ENCODE assay signal across 1 cellular context in the genomic region with DNA sequence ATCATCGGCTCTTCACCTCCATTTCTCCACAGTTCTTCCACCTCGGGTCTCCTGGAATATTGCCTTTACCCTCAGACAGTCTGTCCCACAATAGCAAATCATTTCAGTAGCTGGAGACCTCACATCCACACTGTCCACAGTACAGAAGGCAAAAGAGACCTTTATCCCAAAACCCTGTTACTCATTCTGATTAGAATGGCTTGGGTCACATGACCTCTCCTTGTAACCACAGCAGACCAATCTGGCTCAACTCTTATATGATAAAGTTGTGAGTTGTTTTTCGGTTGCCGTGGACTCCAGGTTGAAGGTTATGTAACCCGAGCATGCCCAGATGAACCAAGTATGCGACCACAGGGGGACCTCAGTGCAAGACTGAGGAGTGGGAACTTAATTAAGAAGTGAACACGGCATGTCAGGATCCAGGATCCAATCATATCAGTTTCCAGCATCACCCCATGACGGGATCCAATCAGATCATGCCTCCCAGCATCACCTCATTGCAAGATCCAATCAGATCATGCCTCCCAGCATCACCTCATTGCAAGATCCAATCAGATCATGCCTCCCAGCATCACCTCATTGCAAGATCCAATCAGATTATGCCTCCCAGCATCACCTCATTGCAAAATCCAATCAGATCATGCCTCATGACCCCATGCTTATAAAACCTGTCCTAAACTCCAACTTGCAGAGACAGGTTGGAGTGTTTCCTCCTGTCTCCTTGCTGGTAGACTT.
TF ChIP-seq lines count a peak whose summit lies in the region.

No MANE protein-coding gene starts in this region.

TF ChIP-seq in K562, 482 proteins besides CTCF, POLR2A, EP300 and RAD21 (continued from another document and continues in another):
- TF ChIP-seq, protein P1, sequence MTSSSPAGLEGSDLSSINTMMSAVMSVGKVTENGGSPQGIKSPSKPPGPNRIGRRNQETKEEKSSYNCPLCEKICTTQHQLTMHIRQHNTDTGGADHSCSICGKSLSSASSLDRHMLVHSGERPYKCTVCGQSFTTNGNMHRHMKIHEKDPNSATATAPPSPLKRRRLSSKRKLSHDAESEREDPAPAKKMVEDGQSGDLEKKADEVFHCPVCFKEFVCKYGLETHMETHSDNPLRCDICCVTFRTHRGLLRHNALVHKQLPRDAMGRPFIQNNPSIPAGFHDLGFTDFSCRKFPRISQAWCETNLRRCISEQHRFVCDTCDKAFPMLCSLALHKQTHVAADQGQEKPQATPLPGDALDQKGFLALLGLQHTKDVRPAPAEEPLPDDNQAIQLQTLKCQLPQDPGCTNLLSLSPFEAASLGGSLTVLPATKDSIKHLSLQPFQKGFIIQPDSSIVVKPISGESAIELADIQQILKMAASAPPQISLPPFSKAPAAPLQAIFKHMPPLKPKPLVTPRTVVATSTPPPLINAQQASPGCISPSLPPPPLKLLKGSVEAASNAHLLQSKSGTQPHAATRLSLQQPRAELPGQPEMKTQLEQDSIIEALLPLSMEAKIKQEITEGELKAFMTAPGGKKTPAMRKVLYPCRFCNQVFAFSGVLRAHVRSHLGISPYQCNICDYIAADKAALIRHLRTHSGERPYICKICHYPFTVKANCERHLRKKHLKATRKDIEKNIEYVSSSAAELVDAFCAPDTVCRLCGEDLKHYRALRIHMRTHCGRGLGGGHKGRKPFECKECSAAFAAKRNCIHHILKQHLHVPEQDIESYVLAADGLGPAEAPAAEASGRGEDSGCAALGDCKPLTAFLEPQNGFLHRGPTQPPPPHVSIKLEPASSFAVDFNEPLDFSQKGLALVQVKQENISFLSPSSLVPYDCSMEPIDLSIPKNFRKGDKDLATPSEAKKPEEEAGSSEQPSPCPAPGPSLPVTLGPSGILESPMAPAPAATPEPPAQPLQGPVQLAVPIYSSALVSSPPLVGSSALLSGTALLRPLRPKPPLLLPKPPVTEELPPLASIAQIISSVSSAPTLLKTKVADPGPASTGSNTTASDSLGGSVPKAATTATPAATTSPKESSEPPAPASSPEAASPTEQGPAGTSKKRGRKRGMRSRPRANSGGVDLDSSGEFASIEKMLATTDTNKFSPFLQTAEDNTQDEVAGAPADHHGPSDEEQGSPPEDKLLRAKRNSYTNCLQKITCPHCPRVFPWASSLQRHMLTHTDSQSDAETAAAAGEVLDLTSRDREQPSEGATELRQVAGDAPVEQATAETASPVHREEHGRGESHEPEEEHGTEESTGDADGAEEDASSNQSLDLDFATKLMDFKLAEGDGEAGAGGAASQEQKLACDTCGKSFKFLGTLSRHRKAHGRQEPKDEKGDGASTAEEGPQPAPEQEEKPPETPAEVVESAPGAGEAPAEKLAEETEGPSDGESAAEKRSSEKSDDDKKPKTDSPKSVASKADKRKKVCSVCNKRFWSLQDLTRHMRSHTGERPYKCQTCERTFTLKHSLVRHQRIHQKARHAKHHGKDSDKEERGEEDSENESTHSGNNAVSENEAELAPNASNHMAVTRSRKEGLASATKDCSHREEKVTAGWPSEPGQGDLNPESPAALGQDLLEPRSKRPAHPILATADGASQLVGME (CRISPR knock-in tag; IDR thresholded peaks at IDR 0.05) = no peak
- TF ChIP-seq FOXP1 (CRISPR knock-in tag; IDR thresholded peaks at IDR 0.05) (no peak), ZBTB12 (CRISPR knock-in tag; IDR thresholded peaks at IDR 0.05) (peak; percentile 15; the same call in 1 of the 2 replicates), RFX5 (IDR thresholded peaks at IDR 0.05; ENCODE audit: low read depth, low read length) (no peak), CBFA2T3 (IDR thresholded peaks at IDR 0.05) (0 out of 2 replicates have a peak, but pooled peaks have one; percentile 10), KLF13 (tag; IDR thresholded peaks at IDR 0.05; ENCODE audit: borderline replicate concordance, low read depth) (0 out of 2 replicates have a peak, but pooled peaks have one; percentile 9), RNF219 (CRISPR knock-in tag; IDR thresholded peaks at IDR 0.05) (no peak), ZNF436 (CRISPR knock-in tag; IDR thresholded peaks at IDR 0.05) (no peak), PHF21A (IDR thresholded peaks at IDR 0.05; ENCODE audit: borderline replicate concordance, low read depth) (no peak), CBX8 (IDR thresholded peaks at IDR 0.05; ENCODE audit: borderline replicate concordance, extremely low read depth, low read depth, low read length, poor library complexity, severe bottlenecking) (no peak), MCM7 (IDR thresholded peaks at IDR 0.05) (no peak), ZNF740 (CRISPR knock-in tag; IDR thresholded peaks at IDR 0.05) (no peak), ZNF740 (tag; IDR thresholded peaks at IDR 0.05) (no peak), NR2C1 (IDR thresholded peaks at IDR 0.05) (peak; percentile 43; the same call in 1 of the 2 replicates), NR2C1 (tag; IDR thresholded peaks at IDR 0.05) (peak; percentile 74), TSC22D4 (tag; IDR thresholded peaks at IDR 0.05) (no peak), CBFB (CRISPR knock-in tag; IDR thresholded peaks at IDR 0.05) (0 out of 2 replicates have a peak, but pooled peaks have one; percentile 46), PHB2 (IDR thresholded peaks at IDR 0.05; ENCODE audit: low read depth) (no peak), TFE3 (CRISPR knock-in tag; IDR thresholded peaks at IDR 0.05) (peak; percentile 98), ZNF77 (CRISPR knock-in tag; IDR thresholded peaks at IDR 0.05) (no peak), ZNF280B (CRISPR knock-in tag; IDR thresholded peaks at IDR 0.05) (no peak), SMARCB1 (IDR thresholded peaks at IDR 0.05; ENCODE audit: insufficient read length, low read depth) (no peak), AFF1 (IDR thresholded peaks at IDR 0.05; ENCODE audit: low read depth in 1 of 2, partially characterized antibody in 2 of 2) (no peak), CBFA2T2 (conservative IDR thresholded peaks at IDR 0.05) (peak; percentile 39), DNMT1 (IDR thresholded peaks at IDR 0.05) (no peak), PHF20 (IDR thresholded peaks at IDR 0.05; ENCODE audit: partially characterized antibody) (no peak)
- TF ChIP-seq, protein P2, sequence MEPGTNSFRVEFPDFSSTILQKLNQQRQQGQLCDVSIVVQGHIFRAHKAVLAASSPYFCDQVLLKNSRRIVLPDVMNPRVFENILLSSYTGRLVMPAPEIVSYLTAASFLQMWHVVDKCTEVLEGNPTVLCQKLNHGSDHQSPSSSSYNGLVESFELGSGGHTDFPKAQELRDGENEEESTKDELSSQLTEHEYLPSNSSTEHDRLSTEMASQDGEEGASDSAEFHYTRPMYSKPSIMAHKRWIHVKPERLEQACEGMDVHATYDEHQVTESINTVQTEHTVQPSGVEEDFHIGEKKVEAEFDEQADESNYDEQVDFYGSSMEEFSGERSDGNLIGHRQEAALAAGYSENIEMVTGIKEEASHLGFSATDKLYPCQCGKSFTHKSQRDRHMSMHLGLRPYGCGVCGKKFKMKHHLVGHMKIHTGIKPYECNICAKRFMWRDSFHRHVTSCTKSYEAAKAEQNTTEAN (CRISPR knock-in tag; IDR thresholded peaks at IDR 0.05) = no peak
- TF ChIP-seq, protein P3, sequence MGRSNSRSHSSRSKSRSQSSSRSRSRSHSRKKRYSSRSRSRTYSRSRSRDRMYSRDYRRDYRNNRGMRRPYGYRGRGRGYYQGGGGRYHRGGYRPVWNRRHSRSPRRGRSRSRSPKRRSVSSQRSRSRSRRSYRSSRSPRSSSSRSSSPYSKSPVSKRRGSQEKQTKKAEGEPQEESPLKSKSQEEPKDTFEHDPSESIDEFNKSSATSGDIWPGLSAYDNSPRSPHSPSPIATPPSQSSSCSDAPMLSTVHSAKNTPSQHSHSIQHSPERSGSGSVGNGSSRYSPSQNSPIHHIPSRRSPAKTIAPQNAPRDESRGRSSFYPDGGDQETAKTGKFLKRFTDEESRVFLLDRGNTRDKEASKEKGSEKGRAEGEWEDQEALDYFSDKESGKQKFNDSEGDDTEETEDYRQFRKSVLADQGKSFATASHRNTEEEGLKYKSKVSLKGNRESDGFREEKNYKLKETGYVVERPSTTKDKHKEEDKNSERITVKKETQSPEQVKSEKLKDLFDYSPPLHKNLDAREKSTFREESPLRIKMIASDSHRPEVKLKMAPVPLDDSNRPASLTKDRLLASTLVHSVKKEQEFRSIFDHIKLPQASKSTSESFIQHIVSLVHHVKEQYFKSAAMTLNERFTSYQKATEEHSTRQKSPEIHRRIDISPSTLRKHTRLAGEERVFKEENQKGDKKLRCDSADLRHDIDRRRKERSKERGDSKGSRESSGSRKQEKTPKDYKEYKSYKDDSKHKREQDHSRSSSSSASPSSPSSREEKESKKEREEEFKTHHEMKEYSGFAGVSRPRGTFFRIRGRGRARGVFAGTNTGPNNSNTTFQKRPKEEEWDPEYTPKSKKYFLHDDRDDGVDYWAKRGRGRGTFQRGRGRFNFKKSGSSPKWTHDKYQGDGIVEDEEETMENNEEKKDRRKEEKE (IDR thresholded peaks at IDR 0.05; ENCODE audit: borderline replicate concordance in 1 of 2, control insufficient read depth in 1 of 2, low read depth in 2 of 2, low read length in 1 of 2) = no peak
